ENCODE assay signal across 11 cellular contexts in the genomic region with DNA sequence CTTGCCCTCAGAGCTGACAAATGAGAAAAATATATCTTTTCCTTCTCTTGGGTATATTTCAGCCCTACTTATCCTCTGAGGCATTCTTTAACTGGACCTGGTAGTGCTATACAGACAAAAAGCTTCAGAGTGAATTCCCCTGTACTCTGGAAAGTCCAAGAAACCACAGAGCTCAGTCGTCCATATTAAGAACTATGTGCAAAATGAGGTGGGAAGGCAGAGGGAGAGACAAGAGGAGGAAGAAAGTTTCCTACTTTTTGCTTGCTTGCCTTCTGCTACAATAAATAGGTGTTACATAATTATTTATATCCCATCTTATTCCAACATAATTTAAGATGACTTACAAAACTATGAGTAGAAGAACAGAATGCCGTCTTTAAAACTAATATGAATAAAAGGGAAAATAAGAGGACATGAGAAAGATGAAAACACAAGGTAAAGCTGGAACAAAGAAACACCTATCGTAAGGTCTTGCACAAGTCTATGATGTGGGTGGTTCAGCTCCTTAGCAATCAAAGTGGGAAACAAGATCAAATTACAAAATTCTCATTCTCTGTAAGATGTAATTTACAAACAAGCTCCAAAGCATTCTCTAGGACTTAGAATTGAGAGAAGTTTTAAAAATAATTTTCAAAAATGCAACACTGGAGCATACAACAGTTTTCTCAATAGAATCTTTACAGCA.
DNase-seq lines count a peak whose midpoint lies in the region; ATAC-seq and TF ChIP-seq lines count a peak whose summit lies in the region.
"Had no signal": no experiment of that assay in that cellular context is flagged by ENCODE, and none has a peak within 500 bp of the region (broad histone marks: within the 10 kb centered on the region; RNA-seq: fewer than 3 reads in every experiment).

No MANE protein-coding gene starts in this region.

- no peak overlapping the region for H2AK5ac ChIP-seq in H9 (ENCODE audit: insufficient read length, low read length)

- H3K79me1 ChIP-seq in H9 (ENCODE audit: insufficient read depth, low read depth, low read length, poor library complexity, severe bottlenecking): no peaks in the 10 kb centered on the region

- DNase-seq in H9 (no peak), OCI-M1 (lab: John Stamatoyannopoulos, UW) (peak; percentile 14), fibroblast of villous mesenchyme (ENCODE audit: low read depth) (peak; percentile 16), psoas muscle (no peak)
- no peak for DNase-seq in CD4-positive, alpha-beta T cell
- DNase-seq: COR-L47, NCI-H345, SHP77 treated with DMSO at 0.1 percent for 48 hours, tibial artery had no signal

- H2BK5ac ChIP-seq in H9 (ENCODE audit: insufficient read length, low read length): no peak overlapping the region

- H3T11ph ChIP-seq in H9 (ENCODE audit: low read length): no peak overlapping the region

- H2AFZ ChIP-seq in H9 (ENCODE audit: low read length): no peak overlapping the region

- ATAC-seq in psoas muscle (no peak), GM21723 (IDR thresholded peaks at IDR 0.05; ENCODE audit: unreplicated experiment) (no peak), GM21515 (IDR thresholded peaks at IDR 0.05; ENCODE audit: unreplicated experiment) (no peak)
- ATAC-seq in CD4-positive, alpha-beta T cell (ENCODE audit: poor library complexity): no peak

- H2BK120ac ChIP-seq in H9 (ENCODE audit: low read depth, low read length, poor library complexity, severe bottlenecking): no peak overlapping the region

- no peak overlapping the region for H2BK20ac ChIP-seq in H9 (ENCODE audit: low read depth, low read length, poor library complexity, severe bottlenecking)

- 0 out of 7 replicates have a peak, but pooled peaks cover 0 to 5% (median 0%) of the 10 kb centered on the region in 3 experiments for H3K36me3 Mint-ChIP-seq in H9 (ENCODE audit: insufficient read depth in 1 of 3, low read depth in 3 of 3)
- peaks cover 7% of the 10 kb centered on the region for H3K36me3 Mint-ChIP-seq in CD4-positive, alpha-beta T cell (ENCODE audit: low read depth)

- H3K4me2 ChIP-seq in H9 (ENCODE audit: insufficient read depth, insufficient read length, low read length): no peak overlapping the region

- H4K91ac ChIP-seq in H9 (ENCODE audit: insufficient read length, low read depth, low read length): no peak overlapping the region

- no peaks in the 10 kb centered on the region for H4K20me1 ChIP-seq in H9 (ENCODE audit: control insufficient read depth, insufficient read depth, insufficient read length)

- no peaks in the 10 kb centered on the region for H3K23me2 ChIP-seq in H9 (ENCODE audit: insufficient read length, low read depth, low read length, poor library complexity, severe bottlenecking)

- no peak for TF ChIP-seq CTCF in H9 (conservative IDR thresholded peaks at IDR 0.05)
- no peak for TF ChIP-seq CTCF in fibroblast of villous mesenchyme (IDR thresholded peaks at IDR 0.05; ENCODE audit: insufficient read depth, low read depth, low read length)
- no peak for TF ChIP-seq CTCF in psoas muscle (IDR thresholded peaks at IDR 0.05)
- no peak for TF ChIP-seq CTCF in CD4-positive, alpha-beta T cell (IDR thresholded peaks at IDR 0.05)

- H3K4me3 ChIP-seq in fibroblast of villous mesenchyme (ENCODE audit: low read depth, low read length): no peak overlapping the region
- no peak overlapping the region for H3K4me3 ChIP-seq in psoas muscle
- H3K4me3 ChIP-seq: tibial artery had no signal

- H3K27ac Mint-ChIP-seq in H9: peak overlapping the region in 2 of 3 experiments; percentile 3 to 93; a peak in 3 of 7 replicates
- H3K27ac Mint-ChIP-seq in CD4-positive, alpha-beta T cell: no peak overlapping the region

- intact Hi-C loops in psoas muscle (cut with DNase I): loop anchor here in 1 of 2 donors (5.0 kb wide), 1 partner anchor 99 kb away; a partner anchor contains a TSS
- intact Hi-C loops in CD4-positive, alpha-beta T cell (cut with DNase I, micrococcal nuclease): loop anchor here (5.0 kb wide), 2 partner anchors 189 to 194 kb away; a partner anchor contains a TSS

- no peaks in the 10 kb centered on the region for H3K9me3 Mint-ChIP-seq in H9
- no peaks in the 10 kb centered on the region for H3K9me3 Mint-ChIP-seq in CD4-positive, alpha-beta T cell

- no peak overlapping the region for H3K23ac ChIP-seq in H9 (ENCODE audit: insufficient read length, low read depth, low read length)

- H3K4me3 Mint-ChIP-seq in H9: no peak overlapping the region
- H3K4me3 Mint-ChIP-seq in CD4-positive, alpha-beta T cell: no peak overlapping the region

- H3K9ac ChIP-seq in H9 (ENCODE audit: extremely low read depth, insufficient read length, low read length): no peak overlapping the region

- no peak overlapping the region for H2BK15ac ChIP-seq in H9 (ENCODE audit: low read depth, low read length)

- H3K4ac ChIP-seq in H9 (ENCODE audit: low read depth, low read length): no peak overlapping the region

- CTCF ChIA-PET in CD4-positive, alpha-beta T cell (lab: Charles Lee): no interaction called here

- no peak overlapping the region for H3K27ac ChIP-seq in H9 (ENCODE audit: insufficient read length, low read depth, low read length)
- H3K27ac ChIP-seq in psoas muscle: peak overlapping the region; percentile 53
- no peak overlapping the region for H3K27ac ChIP-seq in CD4-positive, alpha-beta T cell (ENCODE audit: low read depth, low read length)
- H3K27ac ChIP-seq: tibial artery had no signal

- no peak overlapping the region for H2BK12ac ChIP-seq in H9 (ENCODE audit: insufficient read length, low read depth, low read length)

- H3K56ac ChIP-seq in H9 (ENCODE audit: insufficient read length, low read depth, low read length): no peak overlapping the region

- H4K8ac ChIP-seq in H9 (replicated peaks; ENCODE audit: insufficient read length, low read depth, low read length): no peak overlapping the region

- H3K18ac ChIP-seq in H9 (ENCODE audit: insufficient read length, low read depth, low read length): no peak overlapping the region

- H3K27me3 Mint-ChIP-seq in H9 (ENCODE audit: low read depth): no peaks in the 10 kb centered on the region
- no peaks in the 10 kb centered on the region for H3K27me3 Mint-ChIP-seq in CD4-positive, alpha-beta T cell

- no peak overlapping the region for H3K14ac ChIP-seq in H9 (ENCODE audit: insufficient read depth, low read length)

- POLR2A ChIA-PET in CD4-positive, alpha-beta T cell (lab: Charles Lee): interaction anchor here (3.8 kb wide), 1 partner anchor 194 kb away, joined by 26 read pairs; a partner anchor contains a TSS

- H3K4me1 Mint-ChIP-seq in H9: peaks cover 19 to 27% of the 10 kb centered on the region in 2 experiments
- H3K4me1 Mint-ChIP-seq in CD4-positive, alpha-beta T cell (ENCODE audit: low read depth): peaks cover 21% of the 10 kb centered on the region

- H3K27me3 ChIP-seq in H9 (ENCODE audit: insufficient read depth, low read length) (no peaks in the 10 kb centered on the region), psoas muscle (ENCODE audit: insufficient read depth in 3 of 3, low read length in 2 of 3) (no peaks in the 10 kb centered on the region)
- H3K27me3 ChIP-seq in CD4-positive, alpha-beta T cell (ENCODE audit: control insufficient read depth, insufficient read depth, low read length): no peaks in the 10 kb centered on the region
- H3K27me3 ChIP-seq: tibial artery had no signal

- no peaks in the 10 kb centered on the region for H3K36me3 ChIP-seq in psoas muscle (ENCODE audit: insufficient read depth in 1 of 2, low read depth in 1 of 2)
- H3K36me3 ChIP-seq: tibial artery had no signal

- H3K79me2 ChIP-seq in H9 (ENCODE audit: insufficient read depth, low read length): no peaks in the 10 kb centered on the region; the same call in 1 of the 2 replicates

- H3K4me1 ChIP-seq in H9 (ENCODE audit: insufficient read depth, low read length) (no peaks in the 10 kb centered on the region), psoas muscle (peaks cover 21% of the 10 kb centered on the region)

- no peaks in the 10 kb centered on the region for H3K9me3 ChIP-seq in H9 (ENCODE audit: control insufficient read depth, low read depth, low read length)
- no peaks in the 10 kb centered on the region for H3K9me3 ChIP-seq in psoas muscle
- no peaks in the 10 kb centered on the region for H3K9me3 ChIP-seq in CD4-positive, alpha-beta T cell (ENCODE audit: control insufficient read depth, low read length)
- H3K9me3 ChIP-seq: tibial artery had no signal

- no CpG with 5 or more reads among the region's 3 CpGs for WGBS in H9 (ENCODE audit: extremely low coverage, insufficient read length, low lambda C conversion rate)
- 63 to 75% (median 69%) methylated on average over 3 of the region's 3 CpGs for WGBS in psoas muscle, 3 donors

- H4K5ac ChIP-seq in H9 (ENCODE audit: insufficient read length, low read depth, low read length): no peak overlapping the region

Comparison
In these comparisons a context has a peak if more than half of its experiments do, and no peak if none do; other contexts are left out.
1. DNase-seq: peak in OCI-M1 (single experiment) and fibroblast of villous mesenchyme (single experiment); none in H9 (single experiment), psoas muscle (0 of 2) and CD4-positive, alpha-beta T cell (0 of 10).